Comparison of ENCODE assay signal across 25 cellular contexts in genomic region chr12:8577879-8578278, GRCh38. TPM values are rescaled to one million over a fixed set of nuclear protein-coding genes. Genes with fewer than 3 reads are reported as not detected.
"Had no signal": no experiment of that assay in that cellular context is flagged by ENCODE, and none has a peak within 500 bp of the region (broad histone marks: within the 10 kb centered on the region; RNA-seq: fewer than 3 reads in every experiment).

No MANE protein-coding gene starts in this region.

- H3K27me3 Mint-ChIP-seq: activated T-helper 17 cell treated with anti-CD3 and anti-CD28 coated beads, Interleukin-2, amount 50 U/mL, for 72 hours had no signal

- H3K36me3 ChIP-seq: brain microvascular endothelial cell, cardiac muscle cell had no signal

- H3K9me3 Mint-ChIP-seq: activated CD4-positive, alpha-beta memory T cell treated with anti-CD3 and anti-CD28 coated beads for 36 hours; activated CD4-positive, alpha-beta T cell treated with anti-CD3 and anti-CD28 coated beads, Interleukin-2, amount 10 ng/mL, durations not matched to agents 7 days and 5 days; activated naive CD4-positive, alpha-beta T cell treated with anti-CD3 and anti-CD28 coated beads, Interleukin-2, amount 10 ng/mL, durations not matched to agents 7 days and 5 days; activated naive CD8-positive, alpha-beta T cell treated with anti-CD3 and anti-CD28 coated beads for 36 hours; activated T-cell treated with anti-CD3 and anti-CD28 coated beads, Interleukin-2, amount 50 U/mL, for 4 hours; activated T-helper 17 cell treated with anti-CD3 and anti-CD28 coated beads, Interleukin-2, amount 50 U/mL, for 72 hours had no signal

- H3K27me3 ChIP-seq: brain microvascular endothelial cell, cardiac muscle cell had no signal

- DNase-seq: activated CD4-positive, alpha-beta memory T cell treated with anti-CD3 and anti-CD28 coated beads for 36 hours; activated CD4-positive, alpha-beta T cell treated with anti-CD3 and anti-CD28 coated beads, Interleukin-2, amount 10 ng/mL, durations not matched to agents 7 days and 5 days; activated CD4-positive, CD25-positive, alpha-beta regulatory T cell; activated CD8-positive, alpha-beta memory T cell treated with anti-CD3 and anti-CD28 coated beads for 24 hours; activated gamma-delta T cell; activated naive CD4-positive, alpha-beta T cell treated with anti-CD3 and anti-CD28 coated beads, Interleukin-2, amount 10 ng/mL, durations not matched to agents 7 days and 5 days; activated naive CD8-positive, alpha-beta T cell treated with anti-CD3 and anti-CD28 coated beads for 36 hours; activated T-cell treated with anti-CD3 and anti-CD28 coated beads, Interleukin-2, amount 50 U/mL, for 4 hours; brain microvascular endothelial cell; Kasumi-1; NCI-H1048; NCI-H146; NCI-H1930; NCI-H2107; NCI-H2171 treated with DMSO at 0.1 percent for 48 hours; NCI-H345; NCI-H510A; NCI-H526 treated with DMSO at 0.1 percent for 48 hours; NK-92 treated with Interleukin-12 subunit alpha and Interleukin-12 subunit beta, amount 100 ng/mL, for 24 hours; PC-9; SHP77 treated with DMSO at 0.1 percent for 48 hours; T-helper 2 cell; T1000 had no signal

- H3K4me1 Mint-ChIP-seq: activated naive CD8-positive, alpha-beta T cell treated with anti-CD3 and anti-CD28 coated beads for 36 hours had no signal

- H3K36me3 Mint-ChIP-seq: activated naive CD4-positive, alpha-beta T cell treated with anti-CD3 and anti-CD28 coated beads, Interleukin-2, amount 10 ng/mL, durations not matched to agents 7 days and 5 days; activated naive CD8-positive, alpha-beta T cell treated with anti-CD3 and anti-CD28 coated beads for 36 hours had no signal

- H3K27ac ChIP-seq: brain microvascular endothelial cell, cardiac muscle cell, PC-9 had no signal

- H3K4me3 Mint-ChIP-seq: activated CD4-positive, alpha-beta memory T cell treated with anti-CD3 and anti-CD28 coated beads for 36 hours; activated CD4-positive, alpha-beta T cell treated with anti-CD3 and anti-CD28 coated beads, Interleukin-2, amount 10 ng/mL, durations not matched to agents 7 days and 5 days; activated naive CD4-positive, alpha-beta T cell treated with anti-CD3 and anti-CD28 coated beads, Interleukin-2, amount 10 ng/mL, durations not matched to agents 7 days and 5 days; activated naive CD8-positive, alpha-beta T cell treated with anti-CD3 and anti-CD28 coated beads for 36 hours; activated T-cell treated with anti-CD3 and anti-CD28 coated beads, Interleukin-2, amount 50 U/mL, for 4 hours; activated T-helper 17 cell treated with anti-CD3 and anti-CD28 coated beads, Interleukin-2, amount 50 U/mL, for 72 hours had no signal

- ATAC-seq: activated T-cell treated with anti-CD3 and anti-CD28 coated beads, Interleukin-2, amount 50 U/mL, for 4 hours; activated T-helper 17 cell treated with anti-CD3 and anti-CD28 coated beads, Interleukin-2, amount 50 U/mL, for 72 hours had no signal

- H2AFZ ChIP-seq: PC-9 had no signal

- H3K4me2 ChIP-seq: PC-9 had no signal

- H3K4me3 ChIP-seq: cardiac muscle cell, PC-9 had no signal

- H3K27ac Mint-ChIP-seq: activated CD4-positive, alpha-beta memory T cell treated with anti-CD3 and anti-CD28 coated beads for 36 hours; activated CD4-positive, alpha-beta T cell treated with anti-CD3 and anti-CD28 coated beads, Interleukin-2, amount 10 ng/mL, durations not matched to agents 7 days and 5 days; activated naive CD4-positive, alpha-beta T cell treated with anti-CD3 and anti-CD28 coated beads, Interleukin-2, amount 10 ng/mL, durations not matched to agents 7 days and 5 days; activated naive CD8-positive, alpha-beta T cell treated with anti-CD3 and anti-CD28 coated beads for 36 hours; activated T-helper 17 cell treated with anti-CD3 and anti-CD28 coated beads, Interleukin-2, amount 50 U/mL, for 72 hours had no signal

RNA-seq across cellular contexts. Expression of gene AICDA, which starts 34.8 kb away (rescaled TPM):
- total RNA-seq: activated CD4-positive, alpha-beta memory T cell treated with anti-CD3 and anti-CD28 coated beads for 36 hours; activated CD4-positive, alpha-beta T cell treated with anti-CD3 and anti-CD28 coated beads, Interleukin-2, amount 10 ng/mL, durations not matched to agents 7 days and 5 days; activated naive CD8-positive, alpha-beta T cell treated with anti-CD3 and anti-CD28 coated beads for 36 hours; activated T-cell treated with anti-CD3 and anti-CD28 coated beads, Interleukin-2, amount 50 U/mL, for 4 hours; activated T-helper 17 cell treated with anti-CD3 and anti-CD28 coated beads, Interleukin-2, amount 50 U/mL, for 72 hours; PC-9 had no signal
- polyA plus RNA-seq: cardiac muscle cell had no signal

RNA-seq across cellular contexts. Expression of gene CLEC4E, which starts 37.2 kb away (rescaled TPM):
- total RNA-seq: activated CD4-positive, alpha-beta memory T cell treated with anti-CD3 and anti-CD28 coated beads for 36 hours; activated CD4-positive, alpha-beta T cell treated with anti-CD3 and anti-CD28 coated beads, Interleukin-2, amount 10 ng/mL, durations not matched to agents 7 days and 5 days; activated naive CD8-positive, alpha-beta T cell treated with anti-CD3 and anti-CD28 coated beads for 36 hours; activated T-cell treated with anti-CD3 and anti-CD28 coated beads, Interleukin-2, amount 50 U/mL, for 4 hours; activated T-helper 17 cell treated with anti-CD3 and anti-CD28 coated beads, Interleukin-2, amount 50 U/mL, for 72 hours; cardiac muscle cell; PC-9 had no signal
- polyA plus RNA-seq: cardiac muscle cell had no signal
